ENCODE assay signal across 12 cellular contexts in the genomic region with DNA sequence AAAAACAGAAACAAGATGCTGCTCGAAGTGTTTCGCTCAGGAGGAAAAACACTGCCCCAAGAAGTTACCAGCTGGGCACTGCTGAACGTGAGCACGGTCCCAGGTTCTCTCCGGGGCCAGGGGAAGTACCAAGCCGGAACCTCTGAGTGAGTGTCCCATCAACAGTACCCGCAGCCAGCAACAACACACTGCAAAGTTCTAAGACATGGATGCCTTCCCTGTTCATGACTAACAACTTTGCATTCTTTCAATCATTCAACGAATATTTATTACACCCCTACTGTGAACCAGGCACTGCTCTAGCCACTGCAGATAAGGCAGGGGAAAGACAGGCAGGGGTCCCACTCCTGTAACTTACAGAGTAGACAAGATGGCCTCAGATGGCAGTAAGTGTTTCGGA.
DNase-seq lines count a peak whose midpoint lies in the region; ATAC-seq, FAIRE-seq and TF ChIP-seq lines count a peak whose summit lies in the region.
"Had no signal": no experiment of that assay in that cellular context is flagged by ENCODE, and none has a peak within 500 bp of the region (broad histone marks: within the 10 kb centered on the region; RNA-seq: fewer than 3 reads in every experiment).

No MANE protein-coding gene starts in this region.

- H2AFZ ChIP-seq in GM23338 = no peak overlapping the region

- TF ChIP-seq CTCF in A673 (conservative IDR thresholded peaks at IDR 0.05; ENCODE audit: low read depth, low read length) (no peak), GM23338 (conservative IDR thresholded peaks at IDR 0.05; ENCODE audit: low read depth in 2 of 2) (no peak), omental fat pad (IDR thresholded peaks at IDR 0.05) (no peak), kidney (IDR thresholded peaks at IDR 0.05; ENCODE audit: borderline replicate concordance, extremely low read depth, insufficient read depth) (no peak)

- POLR2A ChIA-PET in A673 (lab: Charles Lee; ENCODE audit: low non-redundant PET) = no interaction called here

- H3K79me2 ChIP-seq in GM23338 (replicated peaks; ENCODE audit: insufficient read depth) = peaks cover 7% of the 10 kb centered on the region

- CTCF ChIA-PET in A673 (lab: Charles Lee) = no interaction called here

- H3F3A ChIP-seq in GM23338 (replicated peaks; ENCODE audit: low read depth) = no peaks in the 10 kb centered on the region

- peaks cover 17% of the 10 kb centered on the region for H3K36me3 Mint-ChIP-seq in GM23338 (ENCODE audit: low read depth)

- H3K9me2 ChIP-seq in GM23338 (ENCODE audit: insufficient read depth) = no peaks in the 10 kb centered on the region

- peak; percentile 44 for ATAC-seq in GM23338
- peak; percentile 47 for ATAC-seq in esophagus mucosa
- ATAC-seq in omental fat pad (ENCODE audit: low FRiP score) = peak; percentile 50

- H3K27me3 ChIP-seq in A673 (replicated peaks; ENCODE audit: insufficient read depth, low read depth, low read length, poor library complexity) (no peaks in the 10 kb centered on the region), GM23338 (ENCODE audit: insufficient read depth) (no peaks in the 10 kb centered on the region)

- H3K4me1 ChIP-seq in A673 (ENCODE audit: insufficient read depth, low read length, poor library complexity, severe bottlenecking) = peaks cover 23% of the 10 kb centered on the region
- H3K4me1 ChIP-seq in GM23338 (ENCODE audit: insufficient read depth) = peaks cover 12% of the 10 kb centered on the region; the same call in 1 of the 2 replicates
- no peaks in the 10 kb centered on the region for H3K4me1 ChIP-seq in kidney (ENCODE audit: control insufficient read depth in 1 of 2, insufficient read depth in 1 of 2, low read depth in 1 of 2, low read length in 2 of 2)

- H3K4me1 Mint-ChIP-seq in GM23338 = peaks cover 22% of the 10 kb centered on the region

- H4K20me1 ChIP-seq in GM23338 (replicated peaks; ENCODE audit: insufficient read depth) = no peaks in the 10 kb centered on the region

- H3K27ac ChIP-seq in A673 (ENCODE audit: low read depth, low read length, poor library complexity, severe bottlenecking) = peak overlapping the region; percentile 47
- H3K27ac ChIP-seq in GM23338 (ENCODE audit: low read depth) = 0 out of 2 replicates have a peak overlapping the region, but pooled peaks have one; percentile 4
- no peak overlapping the region for H3K27ac ChIP-seq in kidney (ENCODE audit: low read depth in 2 of 2, low read length in 2 of 2)

- peaks cover 3% of the 10 kb centered on the region for H3K36me3 ChIP-seq in A673 (ENCODE audit: insufficient read depth, low read length, poor library complexity, severe bottlenecking)
- no peaks in the 10 kb centered on the region for H3K36me3 ChIP-seq in GM23338 (ENCODE audit: insufficient read depth)
- H3K36me3 ChIP-seq in kidney (ENCODE audit: control insufficient read depth in 1 of 2, insufficient read depth in 2 of 2, low read length in 2 of 2) = no peaks in the 10 kb centered on the region

- H3K9me3 ChIP-seq in A673 (ENCODE audit: low read depth, low read length, poor library complexity, severe bottlenecking) (no peaks in the 10 kb centered on the region), kidney (ENCODE audit: control insufficient read depth in 1 of 2, low read length in 2 of 2) (no peaks in the 10 kb centered on the region)

- no peaks in the 10 kb centered on the region for H3K9me3 Mint-ChIP-seq in GM23338
- H3K9me3 Mint-ChIP-seq: central memory CD8-positive, alpha-beta T cell had no signal

- H3K4me2 ChIP-seq in GM23338 = no peak overlapping the region

- H3K9ac ChIP-seq in kidney (ENCODE audit: low read length in 2 of 2) = no peak overlapping the region

- DNase-seq in A673 (ENCODE audit: low spot score) (peak; percentile 60), GM23338 (ENCODE audit: low spot score) (no peak), omental fat pad (ENCODE audit: low spot score) (no peak), posterior cingulate gyrus (no peak), islet precursor cell (no peak), DMS153 treated with DMSO at 0.1 percent for 48 hours (lab: John Stamatoyannopoulos, UW; ENCODE audit: unreplicated experiment) (no peak), kidney (no peak)
- DNase-seq: activated naive CD4-positive, alpha-beta T cell treated with Interleukin-2 at 50 U/mL for 16 hours; substantia nigra had no signal

- intact Hi-C loops in A673 (cut with micrococcal nuclease; ENCODE audit: unreplicated experiment) (no loop called here), posterior cingulate gyrus (cut with DNase I) (no loop called here), kidney (cut with DNase I) (no loop called here)

- no peak for FAIRE-seq in kidney (lab: Jason Lieb, UNC)

- H3K27me3 Mint-ChIP-seq in GM23338 (ENCODE audit: insufficient read depth, low read depth, poor library complexity) = peaks cover 3% of the 10 kb centered on the region
- H3K27me3 Mint-ChIP-seq: central memory CD8-positive, alpha-beta T cell had no signal

- no TSS peak for BruUV-seq in A673 (replicated peaks; lab: Mats Ljungman, UMichigan)

- no peak overlapping the region for H3K4me3 ChIP-seq in A673 (ENCODE audit: low read depth, low read length, poor library complexity, severe bottlenecking)
- H3K4me3 ChIP-seq in GM23338 = no peak overlapping the region
- H3K4me3 ChIP-seq in kidney (ENCODE audit: low read length in 2 of 2) = no peak overlapping the region
- H3K4me3 ChIP-seq: lung had no signal

- H3K27ac Mint-ChIP-seq in GM23338 = peak overlapping the region; percentile 8; the same call in 1 of the 2 replicates

- no peak overlapping the region for H3K4me3 Mint-ChIP-seq in GM23338
- H3K4me3 Mint-ChIP-seq: central memory CD8-positive, alpha-beta T cell had no signal

TF ChIP-seq in GM23338, 12 proteins besides CTCF, POLR2A, EP300 and RAD21:
- TF ChIP-seq ETS1 (IDR thresholded peaks at IDR 0.05) = no peak
- no peak for TF ChIP-seq JUNB (IDR thresholded peaks at IDR 0.05; ENCODE audit: unreplicated experiment)
- no peak for TF ChIP-seq NANOG (IDR thresholded peaks at IDR 0.05; ENCODE audit: borderline replicate concordance)
- TF ChIP-seq EZH2 (IDR thresholded peaks at IDR 0.05; ENCODE audit: low read depth, unreplicated experiment) = no peak
TF ChIP-seq in GM23338: peak in this region for 0.

Comparison
In these comparisons a context has a peak if more than half of its experiments do, and no peak if none do; other contexts are left out.
1. H3K27ac ChIP-seq: peak in A673 (single experiment) and GM23338 (single experiment); none in kidney (0 of 2).
2. Peak in every context shown above with its lines, with median percentiles within 50 percentile points of each other: ATAC-seq.